ENCODE assay signal across 14 cellular contexts in the genomic region with DNA sequence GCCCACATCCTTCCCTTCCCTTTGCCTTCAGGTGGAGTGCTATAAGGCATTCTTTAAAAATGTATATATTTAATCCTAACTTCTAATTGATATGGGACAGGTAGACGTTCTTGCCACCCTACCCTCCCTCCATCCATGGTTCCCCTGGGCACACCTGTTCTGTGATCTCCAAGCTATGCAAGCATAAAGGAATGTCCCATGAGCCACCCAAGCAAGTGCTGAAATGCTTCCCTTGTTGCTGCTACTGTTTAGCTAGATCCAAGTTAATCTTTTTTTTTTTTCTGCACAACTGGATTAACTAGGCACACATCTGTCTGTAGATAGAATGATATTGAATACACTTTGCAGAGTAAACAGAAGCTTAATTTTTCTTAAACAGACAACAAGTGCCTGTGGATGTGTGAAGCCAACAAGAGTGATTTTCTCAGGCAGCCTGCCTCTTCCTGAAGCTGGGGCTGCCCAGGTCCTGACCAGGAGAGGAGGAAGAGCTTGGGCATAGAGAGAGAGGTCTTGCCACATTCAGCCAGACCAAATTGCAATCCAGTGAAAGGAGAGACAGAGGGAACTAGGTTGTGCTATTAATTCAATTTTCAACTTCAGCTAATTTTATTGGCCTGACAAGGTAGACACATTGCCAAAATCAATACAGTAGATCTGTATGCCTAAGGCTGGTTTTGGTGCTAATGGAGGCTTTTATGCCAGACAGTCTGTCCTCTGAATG.
"Had no signal": no experiment of that assay in that cellular context is flagged by ENCODE, and none has a peak within 500 bp of the region (broad histone marks: within the 10 kb centered on the region; RNA-seq: fewer than 3 reads in every experiment).

No MANE protein-coding gene starts in this region.

- H3K36me3 Mint-ChIP-seq: activated naive CD8-positive, alpha-beta T cell treated with anti-CD3 and anti-CD28 coated beads for 36 hours; brain; neural progenitor cell had no signal

- H3K4me1 Mint-ChIP-seq: activated CD4-positive, alpha-beta T cell treated with anti-CD3 and anti-CD28 coated beads, Interleukin-2, amount 10 ng/mL, durations not matched to agents 24 days and 14 days; activated naive CD8-positive, alpha-beta T cell treated with anti-CD3 and anti-CD28 coated beads for 36 hours; brain; neural progenitor cell had no signal

- H3K27me3 Mint-ChIP-seq: activated naive CD8-positive, alpha-beta T cell treated with anti-CD3 and anti-CD28 coated beads for 36 hours; brain had no signal

- H3K9me3 Mint-ChIP-seq: activated CD4-positive, alpha-beta T cell treated with anti-CD3 and anti-CD28 coated beads, Interleukin-2, amount 10 ng/mL, durations not matched to agents 24 days and 14 days; activated naive CD8-positive, alpha-beta T cell treated with anti-CD3 and anti-CD28 coated beads for 36 hours; activated T-helper 1 cell treated with anti-CD3 and anti-CD28 coated beads, Interleukin-12 subunit alpha, Interleukin-12 subunit beta, Interleukin-2, Interleukin-4 antibody, amounts not matched to agents 30 ng/mL and 10 ng/mL and 1 ng/mL, durations not matched to agents 14 hours and 24 hours and 36 hours; brain; neural progenitor cell had no signal

- H3K27ac Mint-ChIP-seq: activated CD4-positive, alpha-beta T cell treated with anti-CD3 and anti-CD28 coated beads, Interleukin-2, amount 10 ng/mL, durations not matched to agents 24 days and 14 days; activated naive CD8-positive, alpha-beta T cell treated with anti-CD3 and anti-CD28 coated beads for 36 hours; activated T-helper 1 cell treated with anti-CD3 and anti-CD28 coated beads, Interleukin-12 subunit alpha, Interleukin-12 subunit beta, Interleukin-2, Interleukin-4 antibody, amounts not matched to agents 30 ng/mL and 10 ng/mL and 1 ng/mL, durations not matched to agents 14 hours and 24 hours and 36 hours; brain; neural progenitor cell had no signal

- H3K4me3 Mint-ChIP-seq: activated CD4-positive, alpha-beta T cell treated with anti-CD3 and anti-CD28 coated beads, Interleukin-2, amount 10 ng/mL, durations not matched to agents 24 days and 14 days; activated naive CD8-positive, alpha-beta T cell treated with anti-CD3 and anti-CD28 coated beads for 36 hours; activated T-helper 1 cell treated with anti-CD3 and anti-CD28 coated beads, Interleukin-12 subunit alpha, Interleukin-12 subunit beta, Interleukin-2, Interleukin-4 antibody, amounts not matched to agents 30 ng/mL and 10 ng/mL and 1 ng/mL, durations not matched to agents 14 hours and 24 hours and 36 hours; brain; neural progenitor cell had no signal

- DNase-seq: activated CD4-positive, alpha-beta T cell treated with anti-CD3 and anti-CD28 coated beads, Interleukin-2, amount 10 ng/mL, durations not matched to agents 24 days and 14 days; activated CD4-positive, CD25-positive, alpha-beta regulatory T cell; activated CD8-positive, alpha-beta memory T cell treated with anti-CD3 and anti-CD28 coated beads for 24 hours; activated naive CD8-positive, alpha-beta T cell treated with anti-CD3 and anti-CD28 coated beads for 36 hours; amygdala; effector CD8-positive, alpha-beta T cell; heart right ventricle; mammary epithelial cell; stimulated activated CD4-positive, alpha-beta T cell treated with anti-CD3 and anti-CD28 coated beads, Interleukin-12 subunit alpha, Interleukin-12 subunit beta, amount 100 ng/mL, for 4 hours; stimulated activated CD4-positive, alpha-beta T cell treated with anti-CD3 and anti-CD28 coated beads, Interleukin-2, amount 100 ng/mL, for 24 hours; T-helper 2 cell had no signal
